8 cellular contexts compared by ENCODE assay signal in genomic region chr17:44219636-44220210, GRCh38. TPM values are rescaled to one million over a fixed set of nuclear protein-coding genes. Genes with fewer than 3 reads are reported as not detected.
DNase-seq lines count a peak whose midpoint lies in the region; ATAC-seq and TF ChIP-seq lines count a peak whose summit lies in the region.

UBTF (minus strand) TSS chr17:44219675; CDS start chr17:44218229, 1,446 bp downstream.

- H3K9me3 ChIP-seq in subcutaneous abdominal adipose tissue (ENCODE audit: control insufficient read depth in 5 of 5, low read length in 5 of 5): no peaks in the 10 kb centered on the region

- peak; percentile 78 for DNase-seq in SIG-M5 treated with dmso at 0.1 percent for 504 hours (lab: John Stamatoyannopoulos, UW; ENCODE audit: unreplicated experiment)
- DNase-seq in SIG-M5 (lab: John Stamatoyannopoulos, UW): no peak
- peak; percentile 48 for DNase-seq in NOMO-1 treated with dmso at 0.1 percent for 144 hours (lab: John Stamatoyannopoulos, UW; ENCODE audit: unreplicated experiment)
- no peak for DNase-seq in fibroblast of mammary gland (ENCODE audit: low read depth)
- peak; percentile 66 for DNase-seq in naive B cell

- H3K27me3 ChIP-seq in subcutaneous abdominal adipose tissue (ENCODE audit: control insufficient read depth in 5 of 5, insufficient read depth in 4 of 5, low read length in 5 of 5): no peaks in the 10 kb centered on the region

- no peaks in the 10 kb centered on the region for H3K9me3 Mint-ChIP-seq in activated T-helper 17 cell treated with anti-CD3 and anti-CD28 coated beads, Interleukin-2, amount 50 U/mL, for 72 hours
- no peaks in the 10 kb centered on the region for H3K9me3 Mint-ChIP-seq in naive B cell

- peaks cover 11% of the 10 kb centered on the region for H3K4me1 Mint-ChIP-seq in activated T-helper 17 cell treated with anti-CD3 and anti-CD28 coated beads, Interleukin-2, amount 50 U/mL, for 72 hours
- peaks cover 34 to 49% (median 48%) of the 10 kb centered on the region in 3 donors for H3K4me1 Mint-ChIP-seq in naive B cell

- no peak for TF ChIP-seq CTCF in fibroblast of mammary gland (conservative IDR thresholded peaks at IDR 0.05; ENCODE audit: control insufficient read depth, insufficient read depth, low read depth, low read length)

- peak within 1 kb of the TSS in 4 of 5 donors; percentile 71 to 89 (median 78) for H3K9ac ChIP-seq in subcutaneous abdominal adipose tissue (ENCODE audit: low read length in 5 of 5)

- peak within 1 kb of the TSS; percentile 51 for H3K4me3 ChIP-seq in fibroblast of mammary gland (ENCODE audit: control insufficient read depth, low read depth, low read length)
- peak within 1 kb of the TSS in 4 of 5 donors; percentile 71 to 89 (median 86) for H3K4me3 ChIP-seq in subcutaneous abdominal adipose tissue (ENCODE audit: low read depth in 1 of 5, low read length in 5 of 5)

- H3K27ac ChIP-seq in subcutaneous abdominal adipose tissue (ENCODE audit: low read depth, low read length): peak within 1 kb of the TSS; percentile 88

- H3K27ac Mint-ChIP-seq in activated T-helper 17 cell treated with anti-CD3 and anti-CD28 coated beads, Interleukin-2, amount 50 U/mL, for 72 hours: peak within 1 kb of the TSS; percentile 87
- H3K27ac Mint-ChIP-seq in naive B cell: peak within 1 kb of the TSS; percentile 76 to 98 (median 96)

- H3K36me3 ChIP-seq in subcutaneous abdominal adipose tissue (ENCODE audit: control insufficient read depth in 5 of 5, insufficient read depth in 5 of 5, low read length in 5 of 5): peaks cover 3 to 25% (median 22%) of the 10 kb centered on the region in 5 donors

- H3K4me1 ChIP-seq in subcutaneous abdominal adipose tissue (ENCODE audit: control insufficient read depth in 5 of 5, insufficient read depth in 5 of 5, low read length in 5 of 5): peaks cover 17 to 51% (median 48%) of the 10 kb centered on the region in 5 donors

- peak within 1 kb of the TSS; percentile 94 for H3K4me3 Mint-ChIP-seq in activated T-helper 17 cell treated with anti-CD3 and anti-CD28 coated beads, Interleukin-2, amount 50 U/mL, for 72 hours
- peak within 1 kb of the TSS; percentile 91 to 100 (median 96) for H3K4me3 Mint-ChIP-seq in naive B cell

- H3K27me3 Mint-ChIP-seq in activated T-helper 17 cell treated with anti-CD3 and anti-CD28 coated beads, Interleukin-2, amount 50 U/mL, for 72 hours: no peaks in the 10 kb centered on the region
- no peaks in the 10 kb centered on the region for H3K27me3 Mint-ChIP-seq in naive B cell

- ATAC-seq in HG03432 (IDR thresholded peaks at IDR 0.05; ENCODE audit: unreplicated experiment): peak; percentile 15
- peak; percentile 17 for ATAC-seq in activated T-helper 17 cell treated with anti-CD3 and anti-CD28 coated beads, Interleukin-2, amount 50 U/mL, for 72 hours (replicated peaks)
- ATAC-seq in naive B cell (ENCODE audit: low read depth in 2 of 2): peak; percentile 34 to 35

- H3K36me3 Mint-ChIP-seq in activated T-helper 17 cell treated with anti-CD3 and anti-CD28 coated beads, Interleukin-2, amount 50 U/mL, for 72 hours (ENCODE audit: low read depth): peaks cover 34% of the 10 kb centered on the region
- peaks cover 10 to 11% of the 10 kb centered on the region in 2 donors for H3K36me3 Mint-ChIP-seq in naive B cell

RNA-seq across cellular contexts. Expression of gene UBTF, which starts in this region (rescaled TPM):
- total RNA-seq in activated T-helper 17 cell treated with anti-CD3 and anti-CD28 coated beads, Interleukin-2, amount 50 U/mL, for 72 hours: 100 to 1,000 TPM in 1 of 2 donors, 10 to 100 TPM in 1; 94.2 to 135 TPM
- 10 to 100 TPM; 20.2 to 77.3 (median 43.0) TPM for polyA plus RNA-seq in naive B cell (ENCODE audit: low read depth in 6 of 6)

Comparison
In these comparisons a context has a peak if more than half of its experiments do, and no peak if none do; other contexts are left out.
1. DNase-seq: peak in SIG-M5 treated with dmso at 0.1 percent for 504 hours (single experiment), NOMO-1 treated with dmso at 0.1 percent for 144 hours (single experiment) and naive B cell (single experiment); none in SIG-M5 (single experiment) and fibroblast of mammary gland (single experiment).
2. Peak in every context shown above with its lines, with median percentiles within 50 percentile points of each other: ATAC-seq.